ENCODE assay signal across 20 cellular contexts in the genomic region with DNA sequence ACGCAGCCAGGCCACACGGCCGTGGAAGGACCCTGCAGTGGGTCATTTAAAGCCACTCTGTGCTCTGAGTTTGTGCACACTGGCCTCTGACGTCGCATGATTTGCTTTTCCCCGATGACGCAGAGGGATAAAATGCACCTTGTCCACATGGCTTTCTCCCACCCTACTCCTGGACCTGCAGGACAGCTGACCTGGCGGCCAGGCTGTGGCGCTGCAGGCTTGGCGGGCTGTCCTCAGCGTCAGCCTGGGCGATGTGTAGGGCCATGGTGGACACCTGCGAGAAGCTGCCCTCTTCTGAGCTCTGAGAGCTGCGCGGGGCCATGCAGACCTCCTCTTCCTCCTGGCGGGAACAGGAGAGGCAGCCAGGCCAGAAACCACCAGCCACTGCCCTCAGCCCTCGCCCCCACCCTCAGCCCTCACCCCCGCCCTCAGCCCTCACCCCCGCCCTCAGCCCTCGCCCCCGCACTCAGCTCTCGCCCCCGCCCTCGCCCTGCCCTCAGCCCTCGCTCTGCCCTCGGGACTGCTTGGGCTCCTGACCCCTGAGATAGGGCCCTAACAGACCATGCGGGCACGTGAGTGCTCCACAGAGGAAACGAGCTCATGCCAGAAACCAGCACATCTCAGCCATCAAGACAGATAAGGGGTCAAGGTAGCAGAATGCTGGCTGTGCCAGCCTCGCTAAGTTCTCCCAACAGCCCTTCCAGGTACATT. TPM values are rescaled to one million over a fixed set of nuclear protein-coding genes. Genes with fewer than 3 reads are reported as not detected.
A peak's percentile ranks its signal among the peaks of the same experiment; 100 is the strongest.
DNase-seq lines count a peak whose midpoint lies in the region; ATAC-seq, FAIRE-seq and TF ChIP-seq lines count a peak whose summit lies in the region.
"Had no signal": no experiment of that assay in that cellular context is flagged by ENCODE, and none has a peak within 500 bp of the region (broad histone marks: within the 10 kb centered on the region; RNA-seq: fewer than 3 reads in every experiment).

No MANE protein-coding gene starts in this region.

- 71% methylated on average over 19 of the region's 30 CpGs for WGBS in A549 (ENCODE audit: missing lambda C conversion rate)

- H3K27ac ChIP-seq in A549: no peak overlapping the region
- H3K27ac ChIP-seq: colonic mucosa, HL-60, left ventricle myocardium inferior had no signal

- POLR2A ChIA-PET in A549 (lab: Yijun Ruan, JAX): no interaction called here

- TF ChIP-seq POLR2A in A549 (IDR thresholded peaks at IDR 0.05; ENCODE audit: low read length): no peak

- peak; percentile 33 to 69 for DNase-seq in A549 (ENCODE audit: low read depth in 1 of 2, low spot score in 1 of 2)
- peak; percentile 71 for DNase-seq in HT-29 (ENCODE audit: low spot score)
- DNase-seq in RPMI7951 (ENCODE audit: low read depth): peak; percentile 16
- peak; percentile 25 to 47 for DNase-seq in dermis microvascular lymphatic vessel endothelial cell (ENCODE audit: low read depth in 2 of 2)
- DNase-seq in GM19239 (ENCODE audit: insufficient read length, low spot score): no peak
- no peak for DNase-seq in posterior cingulate gyrus
- DNase-seq: activated CD4-positive, alpha-beta T cell treated with anti-CD3 and anti-CD28 coated beads, Interleukin-2, amount 50 U/mL, for 48 hours; activated T-cell treated with anti-CD3 and anti-CD28 coated beads, Interleukin-2, amount 50 U/mL, for 24 hours; colonic mucosa; foreskin fibroblast; left ventricle myocardium inferior; NCI-H1694; NCI-H446 had no signal

- H3K4me2 ChIP-seq in A549: no peak overlapping the region

- intact Hi-C loops in posterior cingulate gyrus (cut with DNase I): no loop called here

- H3K9me3 ChIP-seq in A549: no peaks in the 10 kb centered on the region
- H3K9me3 ChIP-seq: colonic mucosa, left ventricle myocardium inferior had no signal

- TF ChIP-seq RAD21 in A549 (conservative IDR thresholded peaks at IDR 0.05 in 1 of 2, IDR thresholded peaks at IDR 0.05 in 1 of 2): peak; percentile 27 to 53; a peak in 4 of 5 replicates

- CTCF ChIA-PET in A549 (lab: Yijun Ruan, JAX): interaction anchor here (0.7 to 1.4 kb wide), 4 partner anchors 8 to 318 kb away, joined by 3 to 8 read pairs (median 5); no protein-coding TSS in a partner anchor

- 0 out of 3 replicates have a peak, but pooled peaks have one; percentile 18 for TF ChIP-seq CTCF in A549 (IDR thresholded peaks at IDR 0.05)

- TF ChIP-seq EP300 in A549 (IDR thresholded peaks at IDR 0.05): no peak

- ATAC-seq in A549 (peak; percentile 42 to 88; a peak in 3 of 6 replicates), HG02852 (IDR thresholded peaks at IDR 0.05; ENCODE audit: unreplicated experiment) (no peak), HG02970 (IDR thresholded peaks at IDR 0.05; ENCODE audit: low FRiP score, unreplicated experiment) (no peak)

- no peak overlapping the region for H3K4me3 ChIP-seq in A549
- H3K4me3 ChIP-seq: colonic mucosa, left ventricle myocardium inferior had no signal

- no peak for FAIRE-seq in A549 (lab: Jason Lieb, UNC)
- no peak for FAIRE-seq in GM19239 (lab: Jason Lieb, UNC)
- FAIRE-seq: TTC549 had no signal

- no peaks in the 10 kb centered on the region for H3K4me1 ChIP-seq in A549
- H3K4me1 ChIP-seq: colonic mucosa, left ventricle myocardium inferior had no signal

TF ChIP-seq in A549, 52 proteins besides CTCF, POLR2A, EP300 and RAD21:
- TF ChIP-seq CBX2 (IDR thresholded peaks at IDR 0.05; ENCODE audit: borderline replicate concordance, low read depth): no peak
- TF ChIP-seq CHD4 (IDR thresholded peaks at IDR 0.05; ENCODE audit: borderline replicate concordance): no peak
- TF ChIP-seq ZFP36 (IDR thresholded peaks at IDR 0.05; ENCODE audit: borderline replicate concordance, partially characterized antibody): no peak
- TF ChIP-seq CHD2 (IDR thresholded peaks at IDR 0.05; ENCODE audit: low read length, partially characterized antibody): no peak
- TF ChIP-seq, protein P1, sequence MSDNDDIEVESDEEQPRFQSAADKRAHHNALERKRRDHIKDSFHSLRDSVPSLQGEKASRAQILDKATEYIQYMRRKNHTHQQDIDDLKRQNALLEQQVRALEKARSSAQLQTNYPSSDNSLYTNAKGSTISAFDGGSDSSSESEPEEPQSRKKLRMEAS (IDR thresholded peaks at IDR 0.05): 0 out of 2 replicates have a peak, but pooled peaks have one; percentile 22

RNA-seq across cellular contexts. Expression of a gene that starts 20.0 kb away (rescaled TPM):
- polyA plus RNA-seq in A549 (2011; rRNA removed) (not detected in 2 replicates), A549 (2017; fragmentation: RNase III; extraction: RNeasy Plus Mini Kit Qiagen cat#74134 plus additional on column Dnase treatment) (not detected in 3 replicates)
- not detected in 2 replicates for polyA plus RNA-seq in A549 (2012; cell fraction: cytosol; rRNA removed)
- polyA plus RNA-seq in A549 (2012; cell fraction: nucleus; rRNA removed): not detected in 2 replicates
- not detected in 2 replicates for polyA minus RNA-seq in A549 (2011; rRNA and poly(A)+ RNA removed)
- total RNA-seq in HT-29 (2014; rRNA removed; shearing (Covaris generic)): not detected in 2 replicates
- not detected in 2 replicates for total RNA-seq in RPMI7951 (2014; rRNA removed; shearing (Covaris generic))
- 1.5 TPM in 2 replicates for total RNA-seq in dermis microvascular lymphatic vessel endothelial cell
- total RNA-seq: G401, left ventricle myocardium inferior, osteoblast, subcutaneous adipose tissue had no signal

RNA-seq across cellular contexts. Expression of a gene that starts 38.1 kb away (rescaled TPM):
- polyA plus RNA-seq in A549 (2011; rRNA removed) (1.7 and 2.0 TPM in 2 replicates), A549 (2017; fragmentation: RNase III; extraction: RNeasy Plus Mini Kit Qiagen cat#74134 plus additional on column Dnase treatment) (2.1 to 3.0 TPM (median 2.6 TPM) in 3 replicates)
- 4.2 and 5.2 TPM in 2 replicates for polyA plus RNA-seq in A549 (2012; cell fraction: cytosol; rRNA removed)
- 17.4 and 22.7 TPM in 2 replicates for polyA plus RNA-seq in A549 (2012; cell fraction: nucleus; rRNA removed)
- polyA minus RNA-seq in A549 (2011; rRNA and poly(A)+ RNA removed): 2.5 and 4.5 TPM in 2 replicates
- 0.31 TPM in 1 of 2 replicates, not detected in the other for total RNA-seq in HT-29 (2014; rRNA removed; shearing (Covaris generic))
- not detected in 2 replicates for total RNA-seq in RPMI7951 (2014; rRNA removed; shearing (Covaris generic))
- total RNA-seq in dermis microvascular lymphatic vessel endothelial cell: 236 and 480 TPM in 2 replicates
- total RNA-seq: osteoblast had no signal

Comparison
In these comparisons a context has a peak if more than half of its experiments do, and no peak if none do; other contexts are left out.
1. ATAC-seq: peak in A549 (2 of 2); none in HG02852 (single experiment) and HG02970 (single experiment).
2. DNase-seq: peak in A549 (2 of 2), HT-29 (single experiment), RPMI7951 (single experiment) and dermis microvascular lymphatic vessel endothelial cell (2 of 2); none in GM19239 (single experiment) and posterior cingulate gyrus (0 of 10).
3. RNA of a gene that starts 38.1 kb away (total RNA-seq): 236 to 480 TPM in dermis microvascular lymphatic vessel endothelial cell; 0.31 TPM in HT-29 and not detected in RPMI7951; every median in the first group is over 100 times any median in the second.